In the genomic region with DNA sequence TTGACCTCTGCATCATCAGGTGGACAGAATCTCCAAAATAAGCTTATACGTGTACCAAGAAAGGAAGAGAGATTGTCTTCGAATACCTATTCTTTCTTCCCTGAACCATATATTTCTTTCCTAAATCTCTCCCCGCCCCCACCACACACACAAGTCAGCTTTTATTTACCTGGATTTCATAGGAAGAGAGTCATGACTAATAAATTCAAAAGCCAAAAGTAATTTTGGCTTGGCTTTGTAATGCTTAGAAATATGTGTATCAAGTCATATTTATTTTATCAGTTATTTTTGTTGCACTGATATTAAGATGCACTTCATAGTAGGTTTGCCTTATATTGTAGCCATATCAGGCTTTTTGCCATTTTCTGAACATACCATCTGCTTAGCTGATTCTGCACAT, we compare ENCODE assay signal across 8 cellular contexts.
"Had no signal": no experiment of that assay in that cellular context is flagged by ENCODE, and none has a peak within 500 bp of the region (broad histone marks: within the 10 kb centered on the region; RNA-seq: fewer than 3 reads in every experiment).

No MANE protein-coding gene starts in this region.

- ATAC-seq: HCT116, K562 had no signal

- H3K27ac ChIP-seq: GM23248 had no signal

- H3K9me3 ChIP-seq: HAP-1 had no signal

- H3K36me3 ChIP-seq: HAP-1 had no signal

- DNase-seq: GM23248, GOT3, H7, HFFc6, IMR-90 had no signal

- H3K9ac ChIP-seq: GM23248 had no signal

- H2AFZ ChIP-seq: GM23248 had no signal

- H3K4me3 ChIP-seq: GM23248, HAP-1, K562 had no signal

- H3K4me1 ChIP-seq: HAP-1 had no signal
